Comparison of ENCODE assay signal across 10 cellular contexts in genomic region chr4:77384094-77384493, GRCh38.
"Had no signal": no experiment of that assay in that cellular context is flagged by ENCODE, and none has a peak within 500 bp of the region (broad histone marks: within the 10 kb centered on the region; RNA-seq: fewer than 3 reads in every experiment).

No MANE protein-coding gene starts in this region.

- H3K4me1 ChIP-seq: HAP-1 had no signal

- H3K4me2 ChIP-seq: GM23338 had no signal

- H3K9me3 ChIP-seq: HAP-1 had no signal

- DNase-seq: GM23248, GOT3, H7, H9, HFFc6 had no signal

- H3K27ac ChIP-seq: GM23248 had no signal

- H2AFZ ChIP-seq: GM23248, GM23338 had no signal

- H3K4me3 ChIP-seq: GM23248, GM23338, HAP-1 had no signal

- FAIRE-seq: H1, H54 had no signal

- H3K36me3 ChIP-seq: HAP-1 had no signal

- ATAC-seq: GM23338, HCT116 had no signal

- H3K9ac ChIP-seq: GM23248 had no signal
